Comparison of ENCODE assay signal across 8 cellular contexts in genomic region chr15:62389887-62390792, GRCh38. TPM values are rescaled to one million over a fixed set of nuclear protein-coding genes. Genes with fewer than 3 reads are reported as not detected.
DNase-seq lines count a peak whose midpoint lies in the region; ATAC-seq, FAIRE-seq and TF ChIP-seq lines count a peak whose summit lies in the region.

TLN2 (plus strand) TSS chr15:62390550.

- H3K4me2 ChIP-seq in keratinocyte (ENCODE audit: control insufficient read depth, extremely low read depth, insufficient read depth, low read depth, low read length): peak within 1 kb of the TSS; percentile 97

- no peaks in the 10 kb centered on the region for H3K9me1 ChIP-seq in keratinocyte (ENCODE audit: control insufficient read depth, extremely low read depth, insufficient read depth, low read length)

- ATAC-seq in HG02763 (IDR thresholded peaks at IDR 0.05; ENCODE audit: unreplicated experiment): peak; percentile 91
- peak; percentile 87 for ATAC-seq in activated B cell treated with CpG ODN at 0.5 μM for 24 hours (ENCODE audit: low read depth)

- H3K79me2 ChIP-seq in keratinocyte (ENCODE audit: control insufficient read depth, insufficient read depth, low read length): peaks cover 6% of the 10 kb centered on the region

- CTCF ChIA-PET in activated B cell treated with CpG ODN at 0.5 μM for 24 hours (lab: Charles Lee): no interaction called here

- H3K9ac ChIP-seq in keratinocyte (ENCODE audit: control insufficient read depth, extremely low read depth, insufficient read depth, low read length): peak within 1 kb of the TSS; percentile 97

- peaks cover 16% of the 10 kb centered on the region for H3K27me3 Mint-ChIP-seq in activated B cell treated with CpG ODN at 0.5 μM for 24 hours

- peak within 1 kb of the TSS; percentile 81 for H3K27ac ChIP-seq in keratinocyte (ENCODE audit: control insufficient read depth, insufficient read depth, low read length)

- dilution Hi-C loops in keratinocyte (cut with MboI; ENCODE audit: extremely low pct_ligation_motif_present, low sequenced_read_pairs): no loop called here

- H3K4me1 ChIP-seq in keratinocyte (ENCODE audit: control insufficient read depth, extremely low read depth, insufficient read depth, low read length): peaks cover 16% of the 10 kb centered on the region

- peaks cover 3% of the 10 kb centered on the region for H3K27me3 ChIP-seq in keratinocyte (ENCODE audit: control insufficient read depth, extremely low read depth, insufficient read depth, low read length)

- POLR2A ChIA-PET in activated B cell treated with CpG ODN at 0.5 μM for 24 hours (lab: Charles Lee): no interaction called here

- peaks cover 4% of the 10 kb centered on the region for H3K36me3 Mint-ChIP-seq in activated B cell treated with CpG ODN at 0.5 μM for 24 hours (ENCODE audit: low read depth)

- H3K9me3 Mint-ChIP-seq in activated B cell treated with CpG ODN at 0.5 μM for 24 hours: no peaks in the 10 kb centered on the region

- H3K4me3 Mint-ChIP-seq in activated B cell treated with CpG ODN at 0.5 μM for 24 hours: peak within 1 kb of the TSS; percentile 93

- DNase-seq in NCI-H524 (lab: John Stamatoyannopoulos, UW) (peak; percentile 38 to 78), NCI-H524 treated with DMSO at 0.1 percent for 48 hours (lab: John Stamatoyannopoulos, UW) (no peak), NCI-H146 treated with DMSO at 0.1 percent for 48 hours (lab: John Stamatoyannopoulos, UW; ENCODE audit: unreplicated experiment) (peak; percentile 3), activated B cell treated with CpG ODN at 0.5 μM for 24 hours (peak; percentile 66), keratinocyte (ENCODE audit: low read depth, low spot score) (no peak)
- peak; percentile 41 for DNase-seq in central memory CD4-positive, alpha-beta T cell
- DNase-seq in stimulated activated CD4-positive, alpha-beta T cell treated with anti-CD3 and anti-CD28 coated beads, Interleukin-12 subunit alpha, Interleukin-12 subunit beta, amount 100 ng/mL, for 24 hours (ENCODE audit: low read depth in 2 of 2): peak; percentile 39 to 54

- FAIRE-seq in keratinocyte (lab: Jason Lieb, UNC): no peak

- H3K4me1 Mint-ChIP-seq in activated B cell treated with CpG ODN at 0.5 μM for 24 hours: peaks cover 12% of the 10 kb centered on the region

- no peaks in the 10 kb centered on the region for H4K20me1 ChIP-seq in keratinocyte (ENCODE audit: control insufficient read depth, extremely low read depth, insufficient read depth, low read length)

- H3K9me3 ChIP-seq in keratinocyte (ENCODE audit: control insufficient read depth, low read depth, low read length): no peaks in the 10 kb centered on the region

- no peaks in the 10 kb centered on the region for H3K36me3 ChIP-seq in keratinocyte (ENCODE audit: control insufficient read depth in 2 of 2, extremely low read depth in 1 of 2, insufficient read depth in 2 of 2, low read length in 2 of 2)

- intact Hi-C loops in activated B cell treated with CpG ODN at 0.5 μM for 24 hours (cut with micrococcal nuclease): no loop called here

- H2AFZ ChIP-seq in keratinocyte (ENCODE audit: control insufficient read depth, low read length): peak within 1 kb of the TSS; percentile 99

- TF ChIP-seq CTCF in activated B cell treated with CpG ODN at 0.5 μM for 24 hours (IDR thresholded peaks at IDR 0.05): no peak
- TF ChIP-seq CTCF in keratinocyte (optimal IDR thresholded peaks at IDR 0.05 in 1 of 3, IDR thresholded peaks at IDR 0.05 in 1 of 3, conservative IDR thresholded peaks at IDR 0.05 in 1 of 3; ENCODE audit: extremely low read depth in 1 of 3, insufficient read depth in 2 of 3, low read length in 3 of 3): no peak

- peak within 1 kb of the TSS; percentile 99 to 100 (median 99) for H3K4me3 ChIP-seq in keratinocyte (ENCODE audit: control insufficient read depth in 2 of 3, extremely low read depth in 1 of 3, insufficient read depth in 2 of 3, low read depth in 1 of 3, low read length in 3 of 3)

- H3K27ac Mint-ChIP-seq in activated B cell treated with CpG ODN at 0.5 μM for 24 hours: peak within 1 kb of the TSS; percentile 72

RNA-seq across cellular contexts. Expression of gene TLN2, which starts in this region (rescaled TPM):
- 0.76 and 0.89 TPM in 2 replicates for total RNA-seq in activated B cell treated with CpG ODN at 0.5 μM for 24 hours
- polyA plus RNA-seq in keratinocyte: 6.4 to 12.1 TPM (median 8.1 TPM) in 3 replicates
- polyA plus RNA-seq in keratinocyte (2011; ENCODE audit: low read depth): 1.6 TPM
- polyA plus RNA-seq in keratinocyte (2011; cell fraction: cytosol; rRNA removed): 6.0 and 8.0 TPM in 2 replicates
- 13.2 and 16.2 TPM in 2 replicates for polyA plus RNA-seq in keratinocyte (2011; cell fraction: nucleus; rRNA removed)
- 1.2 and 9.8 TPM in 2 replicates for polyA plus RNA-seq in keratinocyte (2012; ENCODE audit: low replicate concordance)
- polyA minus RNA-seq in keratinocyte: 20.0 to 28.4 TPM (median 22.8 TPM) in 3 replicates
- polyA minus RNA-seq in keratinocyte (2011; cell fraction: cytosol; rRNA and poly(A)+ RNA removed): 10.6 TPM
- polyA minus RNA-seq in keratinocyte (2011; cell fraction: nucleus; rRNA and poly(A)+ RNA removed): 17.5 and 27.5 TPM in 2 replicates

Comparison
In these comparisons a context has a peak if more than half of its experiments do, and no peak if none do; other contexts are left out.
1. DNase-seq: peak in NCI-H524 (2 of 2), NCI-H146 treated with DMSO at 0.1 percent for 48 hours (single experiment), central memory CD4-positive, alpha-beta T cell (single experiment) and stimulated activated CD4-positive, alpha-beta T cell treated with anti-CD3 and anti-CD28 coated beads, Interleukin-12 subunit alpha, Interleukin-12 subunit beta, amount 100 ng/mL, for 24 hours (2 of 2); none in NCI-H524 treated with DMSO at 0.1 percent for 48 hours (single experiment) and keratinocyte (single experiment).
2. Peak in DNase-seq and ATAC-seq in activated B cell treated with CpG ODN at 0.5 μM for 24 hours; RNA of the gene not detected or under 1 TPM.